In the genomic region with DNA sequence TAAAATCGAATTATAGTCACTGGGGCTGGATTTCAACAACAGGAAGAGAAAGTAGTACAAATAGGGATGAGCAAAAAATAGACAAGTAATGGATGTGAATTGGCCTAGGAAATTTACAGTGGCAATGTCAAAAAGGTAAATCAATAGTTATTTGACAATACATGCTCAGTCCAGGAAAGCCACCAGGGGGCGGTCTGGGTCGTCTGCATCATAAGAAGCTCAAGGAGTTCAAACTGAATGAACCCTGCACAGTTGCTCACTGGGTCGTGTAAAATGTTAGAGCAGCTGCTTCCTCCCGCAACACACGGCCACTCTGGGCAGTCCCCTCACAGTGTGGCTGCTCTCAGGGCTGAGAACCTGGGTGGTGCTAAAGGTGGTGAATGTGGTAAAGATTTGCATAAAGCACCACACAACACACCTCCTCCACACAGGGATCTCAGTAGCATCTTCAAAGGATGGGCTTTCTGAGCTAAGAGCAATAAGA, we compare ENCODE assay signal across 8 cellular contexts.
A peak's percentile ranks its signal among the peaks of the same experiment; 100 is the strongest.
DNase-seq lines count a peak whose midpoint lies in the region; ATAC-seq and TF ChIP-seq lines count a peak whose summit lies in the region.

No MANE protein-coding gene starts in this region.

- H3K4me3 Mint-ChIP-seq in mesothelial cell of epicardium: no peak overlapping the region
- no peak overlapping the region for H3K4me3 Mint-ChIP-seq in stimulated activated effector memory CD8-positive, alpha-beta T cell treated with anti-CD3 and anti-CD28 coated beads, Interleukin-12 subunit alpha, Interleukin-12 subunit beta, amount 100 ng/mL, for 72 hours

- H3K9me3 Mint-ChIP-seq in mesothelial cell of epicardium: peaks cover 5% of the 10 kb centered on the region
- no peaks in the 10 kb centered on the region for H3K9me3 Mint-ChIP-seq in stimulated activated effector memory CD8-positive, alpha-beta T cell treated with anti-CD3 and anti-CD28 coated beads, Interleukin-12 subunit alpha, Interleukin-12 subunit beta, amount 100 ng/mL, for 72 hours

- ATAC-seq in GM18858 (IDR thresholded peaks at IDR 0.05; ENCODE audit: unreplicated experiment): peak; percentile 84
- ATAC-seq in HG03045 (IDR thresholded peaks at IDR 0.05; ENCODE audit: unreplicated experiment): peak; percentile 89
- peak; percentile 85 for ATAC-seq in stimulated activated effector memory CD8-positive, alpha-beta T cell treated with anti-CD3 and anti-CD28 coated beads, Interleukin-12 subunit alpha, Interleukin-12 subunit beta, amount 100 ng/mL, for 72 hours

- peaks cover 2% of the 10 kb centered on the region for H3K4me1 Mint-ChIP-seq in mesothelial cell of epicardium
- H3K4me1 Mint-ChIP-seq in stimulated activated effector memory CD8-positive, alpha-beta T cell treated with anti-CD3 and anti-CD28 coated beads, Interleukin-12 subunit alpha, Interleukin-12 subunit beta, amount 100 ng/mL, for 72 hours: no peaks in the 10 kb centered on the region

- H3K36me3 Mint-ChIP-seq in mesothelial cell of epicardium: no peaks in the 10 kb centered on the region
- H3K36me3 Mint-ChIP-seq in stimulated activated effector memory CD8-positive, alpha-beta T cell treated with anti-CD3 and anti-CD28 coated beads, Interleukin-12 subunit alpha, Interleukin-12 subunit beta, amount 100 ng/mL, for 72 hours: no peaks in the 10 kb centered on the region

- peak; percentile 41 to 59 for DNase-seq in AML-193 (lab: John Stamatoyannopoulos, UW)
- peak; percentile 3 for DNase-seq in NCI-H2227 treated with DMSO at 0.1 percent for 48 hours (lab: John Stamatoyannopoulos, UW)
- peak; percentile 85 for DNase-seq in activated CD4-positive, alpha-beta T cell treated with anti-CD3 and anti-CD28 coated beads for 48 hours
- peak; percentile 85 for DNase-seq in ecto neural progenitor cell (ENCODE audit: low spot score)
- DNase-seq in mesothelial cell of epicardium (ENCODE audit: low spot score in 2 of 2, unreplicated experiment in 2 of 2): no peak
- peak; percentile 53 to 85 for DNase-seq in stimulated activated effector memory CD8-positive, alpha-beta T cell treated with anti-CD3 and anti-CD28 coated beads, Interleukin-12 subunit alpha, Interleukin-12 subunit beta, amount 100 ng/mL, for 72 hours (ENCODE audit: low spot score in 2 of 2)

- H3K27ac Mint-ChIP-seq in mesothelial cell of epicardium: no peak overlapping the region
- H3K27ac Mint-ChIP-seq in stimulated activated effector memory CD8-positive, alpha-beta T cell treated with anti-CD3 and anti-CD28 coated beads, Interleukin-12 subunit alpha, Interleukin-12 subunit beta, amount 100 ng/mL, for 72 hours: no peak overlapping the region

- TF ChIP-seq CTCF in mesothelial cell of epicardium (IDR thresholded peaks at IDR 0.05; ENCODE audit: unreplicated experiment): peak; percentile 63

- peaks cover 87% of the 10 kb centered on the region for H3K27me3 Mint-ChIP-seq in mesothelial cell of epicardium (ENCODE audit: low read depth)

Comparison
In these comparisons a context has a peak if more than half of its experiments do, and no peak if none do; other contexts are left out.
1. DNase-seq: peak in AML-193 (2 of 2), NCI-H2227 treated with DMSO at 0.1 percent for 48 hours (single experiment), activated CD4-positive, alpha-beta T cell treated with anti-CD3 and anti-CD28 coated beads for 48 hours (single experiment), ecto neural progenitor cell (single experiment) and stimulated activated effector memory CD8-positive, alpha-beta T cell treated with anti-CD3 and anti-CD28 coated beads, Interleukin-12 subunit alpha, Interleukin-12 subunit beta, amount 100 ng/mL, for 72 hours (2 of 2); none in mesothelial cell of epicardium (0 of 2).
2. Peak in every context shown above with its lines, with median percentiles within 50 percentile points of each other: ATAC-seq.